In the genomic region with DNA sequence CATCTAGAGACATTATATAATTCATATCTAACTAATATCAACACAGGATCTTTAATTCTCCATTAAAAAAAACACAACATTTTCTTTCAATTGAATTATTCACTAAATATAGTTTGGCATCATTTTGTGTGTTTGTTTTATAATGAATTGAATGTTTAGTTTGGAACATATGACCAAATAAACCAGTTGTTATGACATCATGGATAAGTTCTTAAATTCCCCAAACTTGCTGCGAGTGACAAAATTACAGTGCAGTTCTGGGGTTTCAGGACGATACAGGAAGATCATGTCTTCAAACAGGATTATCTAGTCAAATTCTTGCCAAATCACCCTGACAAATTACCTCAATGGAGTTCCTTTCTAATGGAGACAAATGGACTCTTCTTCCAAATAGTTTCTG, we compare ENCODE assay signal across 30 cellular contexts.
"Had no signal": no experiment of that assay in that cellular context is flagged by ENCODE, and none has a peak within 500 bp of the region (broad histone marks: within the 10 kb centered on the region; RNA-seq: fewer than 3 reads in every experiment).

No MANE protein-coding gene starts in this region.

- H3K27ac ChIP-seq: adrenal gland, body of pancreas, colonic mucosa, gastrocnemius medialis, heart left ventricle had no signal

- H3K9me3 Mint-ChIP-seq: activated CD4-positive, alpha-beta memory T cell treated with anti-CD3 and anti-CD28 coated beads for 36 hours; activated CD4-positive, alpha-beta T cell treated with anti-CD3 and anti-CD28 coated beads, Interleukin-2, amount 10 ng/mL, durations not matched to agents 24 days and 14 days; activated naive CD4-positive, alpha-beta T cell treated with anti-CD3 and anti-CD28 coated beads for 36 hours; activated naive CD4-positive, alpha-beta T cell treated with anti-CD3 and anti-CD28 coated beads, Interleukin-2, amount 50 U/mL, for 24 hours; activated naive CD8-positive, alpha-beta T cell treated with anti-CD3 and anti-CD28 coated beads for 36 hours; activated naive CD8-positive, alpha-beta T cell treated with anti-CD3 and anti-CD28 coated beads, Interleukin-2, amount 50 U/mL, for 24 hours; activated T-helper 1 cell treated with anti-CD3 and anti-CD28 coated beads, Interleukin-12 subunit alpha, Interleukin-12 subunit beta, Interleukin-2, Interleukin-4 antibody, amounts not matched to agents 30 ng/mL and 10 ng/mL and 1 ng/mL, durations not matched to agents 14 hours and 24 hours and 36 hours; activated T-helper 2 cell treated with anti-CD3 and anti-CD28 coated beads, Interferon-gamma antibody, Interleukin-2, Interleukin-4, amounts not matched to agents 10 μg/mL and 5 μg/mL and 100 μg/mL, durations not matched to agents 14 hours and 24 hours and 36 hours had no signal

- H3K9me3 ChIP-seq: adrenal gland, body of pancreas, colonic mucosa, gastrocnemius medialis, heart left ventricle had no signal

- H3K27me3 ChIP-seq: adrenal gland, body of pancreas, colonic mucosa, gastrocnemius medialis, heart left ventricle had no signal

- H3K4me1 ChIP-seq: adrenal gland, body of pancreas, colonic mucosa, gastrocnemius medialis, heart left ventricle had no signal

- H3K4me3 Mint-ChIP-seq: activated CD4-positive, alpha-beta memory T cell treated with anti-CD3 and anti-CD28 coated beads for 36 hours; activated CD4-positive, alpha-beta T cell treated with anti-CD3 and anti-CD28 coated beads for 36 hours; activated CD4-positive, alpha-beta T cell treated with anti-CD3 and anti-CD28 coated beads, Interleukin-2, amount 10 ng/mL, durations not matched to agents 24 days and 14 days; activated CD8-positive, alpha-beta memory T cell treated with anti-CD3 and anti-CD28 coated beads, Interleukin-2, amount 10 ng/mL, durations not matched to agents 7 days and 5 days; activated CD8-positive, alpha-beta T cell treated with anti-CD3 and anti-CD28 coated beads, Interleukin-2, amount 10 ng/mL, durations not matched to agents 7 days and 5 days; activated naive CD4-positive, alpha-beta T cell treated with anti-CD3 and anti-CD28 coated beads for 36 hours; activated naive CD4-positive, alpha-beta T cell treated with anti-CD3 and anti-CD28 coated beads, Interleukin-2, amount 50 U/mL, for 24 hours; activated naive CD8-positive, alpha-beta T cell treated with anti-CD3 and anti-CD28 coated beads for 36 hours; activated naive CD8-positive, alpha-beta T cell treated with anti-CD3 and anti-CD28 coated beads, Interleukin-2, amount 50 U/mL, for 24 hours; activated T-helper 1 cell treated with anti-CD3 and anti-CD28 coated beads, Interleukin-12 subunit alpha, Interleukin-12 subunit beta, Interleukin-2, Interleukin-4 antibody, amounts not matched to agents 30 ng/mL and 10 ng/mL and 1 ng/mL, durations not matched to agents 14 hours and 24 hours and 36 hours had no signal

- ATAC-seq: activated CD4-positive, alpha-beta T cell treated with anti-CD3 and anti-CD28 coated beads for 36 hours; activated CD8-positive, alpha-beta memory T cell treated with anti-CD3 and anti-CD28 coated beads, Interleukin-2, amount 10 ng/mL, durations not matched to agents 7 days and 5 days; activated CD8-positive, alpha-beta T cell treated with anti-CD3 and anti-CD28 coated beads, Interleukin-2, amount 10 ng/mL, durations not matched to agents 7 days and 5 days; activated naive CD8-positive, alpha-beta T cell treated with anti-CD3 and anti-CD28 coated beads, Interleukin-2, amount 50 U/mL, for 24 hours; body of pancreas; esophagus mucosa; gastrocnemius medialis; heart left ventricle had no signal

- DNase-seq: activated CD4-positive, alpha-beta memory T cell treated with anti-CD3 and anti-CD28 coated beads for 36 hours; activated CD4-positive, alpha-beta T cell treated with anti-CD3 and anti-CD28 coated beads for 36 hours; activated CD4-positive, alpha-beta T cell treated with anti-CD3 and anti-CD28 coated beads, Interleukin-2, amount 10 ng/mL, durations not matched to agents 24 days and 14 days; activated CD4-positive, CD25-positive, alpha-beta regulatory T cell; activated CD4-positive, CD25-positive, alpha-beta regulatory T cell treated with anti-CD3 and anti-CD28 coated beads, Interleukin-2, amount 50 U/mL, for 72 hours; activated CD8-positive, alpha-beta memory T cell treated with anti-CD3 and anti-CD28 coated beads, Interleukin-2, amount 10 ng/mL, durations not matched to agents 7 days and 5 days; activated CD8-positive, alpha-beta memory T cell treated with anti-CD3 and anti-CD28 coated beads, Interleukin-2, amount 50 U/mL, for 4 hours; activated CD8-positive, alpha-beta T cell treated with anti-CD3 and anti-CD28 coated beads, Interleukin-2, amount 10 ng/mL, durations not matched to agents 7 days and 5 days; activated effector memory CD4-positive, alpha-beta T cell treated with anti-CD3 and anti-CD28 coated beads, Interleukin-2, amount 50 U/mL, for 16 hours; activated naive CD4-positive, alpha-beta T cell treated with anti-CD3 and anti-CD28 coated beads for 36 hours; activated naive CD8-positive, alpha-beta T cell treated with anti-CD3 and anti-CD28 coated beads for 36 hours; activated naive CD8-positive, alpha-beta T cell treated with anti-CD3 and anti-CD28 coated beads, Interleukin-2, amount 50 U/mL, for 24 hours; activated T-cell treated with anti-CD3 and anti-CD28 coated beads, Interleukin-2, amount 50 U/mL, for 1 hour; activated T-cell treated with anti-CD3 and anti-CD28 coated beads, Interleukin-2, amount 50 U/mL, for 48 hours; adrenal gland; amygdala; aorta; body of pancreas; caudate nucleus; colonic mucosa; effector CD8-positive, alpha-beta T cell; foreskin fibroblast; gastrocnemius medialis; glutamatergic neuron; heart left ventricle; T-helper 2 cell had no signal

- H3K36me3 Mint-ChIP-seq: activated CD4-positive, alpha-beta memory T cell treated with anti-CD3 and anti-CD28 coated beads for 36 hours; activated CD8-positive, alpha-beta memory T cell treated with anti-CD3 and anti-CD28 coated beads, Interleukin-2, amount 10 ng/mL, durations not matched to agents 7 days and 5 days; activated naive CD4-positive, alpha-beta T cell treated with anti-CD3 and anti-CD28 coated beads, Interleukin-2, amount 50 U/mL, for 24 hours; activated naive CD8-positive, alpha-beta T cell treated with anti-CD3 and anti-CD28 coated beads for 36 hours had no signal

- H3K4me1 Mint-ChIP-seq: activated CD4-positive, alpha-beta T cell treated with anti-CD3 and anti-CD28 coated beads for 36 hours; activated CD4-positive, alpha-beta T cell treated with anti-CD3 and anti-CD28 coated beads, Interleukin-2, amount 10 ng/mL, durations not matched to agents 24 days and 14 days; activated CD8-positive, alpha-beta memory T cell treated with anti-CD3 and anti-CD28 coated beads, Interleukin-2, amount 10 ng/mL, durations not matched to agents 7 days and 5 days; activated naive CD4-positive, alpha-beta T cell treated with anti-CD3 and anti-CD28 coated beads, Interleukin-2, amount 50 U/mL, for 24 hours; activated naive CD8-positive, alpha-beta T cell treated with anti-CD3 and anti-CD28 coated beads for 36 hours; activated naive CD8-positive, alpha-beta T cell treated with anti-CD3 and anti-CD28 coated beads, Interleukin-2, amount 50 U/mL, for 24 hours had no signal

- H3K4me3 ChIP-seq: adrenal gland, body of pancreas, colonic mucosa, gastrocnemius medialis, heart left ventricle had no signal

- H3K27me3 Mint-ChIP-seq: activated CD4-positive, alpha-beta T cell treated with anti-CD3 and anti-CD28 coated beads, Interleukin-2, amount 10 ng/mL, durations not matched to agents 24 days and 14 days; activated CD8-positive, alpha-beta memory T cell treated with anti-CD3 and anti-CD28 coated beads, Interleukin-2, amount 10 ng/mL, durations not matched to agents 7 days and 5 days; activated naive CD4-positive, alpha-beta T cell treated with anti-CD3 and anti-CD28 coated beads, Interleukin-2, amount 50 U/mL, for 24 hours; activated naive CD8-positive, alpha-beta T cell treated with anti-CD3 and anti-CD28 coated beads for 36 hours had no signal

- H3K27ac Mint-ChIP-seq: activated CD4-positive, alpha-beta memory T cell treated with anti-CD3 and anti-CD28 coated beads for 36 hours; activated CD4-positive, alpha-beta T cell treated with anti-CD3 and anti-CD28 coated beads for 36 hours; activated CD4-positive, alpha-beta T cell treated with anti-CD3 and anti-CD28 coated beads, Interleukin-2, amount 10 ng/mL, durations not matched to agents 24 days and 14 days; activated CD8-positive, alpha-beta memory T cell treated with anti-CD3 and anti-CD28 coated beads, Interleukin-2, amount 10 ng/mL, durations not matched to agents 7 days and 5 days; activated CD8-positive, alpha-beta T cell treated with anti-CD3 and anti-CD28 coated beads, Interleukin-2, amount 10 ng/mL, durations not matched to agents 7 days and 5 days; activated naive CD4-positive, alpha-beta T cell treated with anti-CD3 and anti-CD28 coated beads for 36 hours; activated naive CD4-positive, alpha-beta T cell treated with anti-CD3 and anti-CD28 coated beads, Interleukin-2, amount 50 U/mL, for 24 hours; activated naive CD8-positive, alpha-beta T cell treated with anti-CD3 and anti-CD28 coated beads for 36 hours; activated naive CD8-positive, alpha-beta T cell treated with anti-CD3 and anti-CD28 coated beads, Interleukin-2, amount 50 U/mL, for 24 hours; activated T-helper 1 cell treated with anti-CD3 and anti-CD28 coated beads, Interleukin-12 subunit alpha, Interleukin-12 subunit beta, Interleukin-2, Interleukin-4 antibody, amounts not matched to agents 30 ng/mL and 10 ng/mL and 1 ng/mL, durations not matched to agents 14 hours and 24 hours and 36 hours; activated T-helper 2 cell treated with anti-CD3 and anti-CD28 coated beads, Interferon-gamma antibody, Interleukin-2, Interleukin-4, amounts not matched to agents 10 μg/mL and 5 μg/mL and 100 μg/mL, durations not matched to agents 14 hours and 24 hours and 36 hours had no signal

- H3K36me3 ChIP-seq: adrenal gland, colonic mucosa, gastrocnemius medialis, heart left ventricle had no signal
